15 cellular contexts compared by ENCODE assay signal in the genomic region with DNA sequence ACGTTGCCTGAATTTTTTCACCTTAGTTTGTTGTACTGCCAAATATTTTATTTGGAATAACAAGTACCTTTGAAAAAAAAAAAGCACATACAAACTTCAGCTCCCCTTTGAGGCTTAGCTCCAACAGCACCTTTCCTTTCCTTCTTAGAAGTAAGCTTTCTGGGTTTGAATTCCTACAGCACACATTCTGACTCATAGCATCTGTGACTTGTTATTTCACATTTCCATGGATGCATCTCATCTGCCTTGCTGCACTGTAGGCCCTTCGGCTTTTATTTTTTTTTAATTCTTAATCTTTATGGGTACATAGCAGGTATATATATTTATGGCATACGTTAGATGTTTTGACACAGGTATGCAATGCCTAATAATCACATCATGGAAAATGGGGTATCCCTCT. TPM values are rescaled to one million over a fixed set of nuclear protein-coding genes. Genes with fewer than 3 reads are reported as not detected.
DNase-seq lines count a peak whose midpoint lies in the region; ATAC-seq, FAIRE-seq and TF ChIP-seq lines count a peak whose summit lies in the region.
"Had no signal": no experiment of that assay in that cellular context is flagged by ENCODE, and none has a peak within 500 bp of the region (broad histone marks: within the 10 kb centered on the region; RNA-seq: fewer than 3 reads in every experiment).

No MANE protein-coding gene starts in this region.

- H4K20me1 ChIP-seq in GM23248 (ENCODE audit: insufficient read depth) = no peaks in the 10 kb centered on the region; the same call in 1 of the 2 replicates

- H3K27me3 ChIP-seq in GM23248 (replicated peaks; ENCODE audit: insufficient read depth) (no peaks in the 10 kb centered on the region), foreskin keratinocyte (no peaks in the 10 kb centered on the region), suprapubic skin (no peaks in the 10 kb centered on the region), pancreas (no peaks in the 10 kb centered on the region)

- no peak for TF ChIP-seq CTCF in astrocyte of the spinal cord (IDR thresholded peaks at IDR 0.05; ENCODE audit: low read depth, low read length)
- no peak for TF ChIP-seq CTCF in foreskin keratinocyte (conservative IDR thresholded peaks at IDR 0.05)
- no peak for TF ChIP-seq CTCF in suprapubic skin (IDR thresholded peaks at IDR 0.05)
- TF ChIP-seq CTCF in pancreas (IDR thresholded peaks at IDR 0.05) = no peak

- H3K9ac ChIP-seq in GM23248 = peak overlapping the region; percentile 70
- H3K9ac ChIP-seq: BLaER1 treated with 17β-estradiol and CSF1 and Interleukin-3, amounts not matched to agents 10 nM and 100 nM had no signal

- peaks cover 54% of the 10 kb centered on the region for H3F3A ChIP-seq in GM23248 (ENCODE audit: insufficient read depth)

- FAIRE-seq in pancreas (lab: Jason Lieb, UNC) = no peak

- WGBS in GM23248 (ENCODE audit: low coverage in 1 of 2, low lambda C conversion rate in 2 of 2, missing lambda C conversion rate in 2 of 2), 2 experiments = 7% methylated on average over 3 of the region's 3 CpGs
- WGBS in suprapubic skin = 40% methylated on average over 3 of the region's 3 CpGs
- WGBS in pancreas, 2 donors = 84 to 85% methylated on average over 3 of the region's 3 CpGs

- intact Hi-C loops in pancreas (cut with DNase I) = no loop called here

- H3K4me3 ChIP-seq in GM23248 (no peak overlapping the region), astrocyte of the spinal cord (ENCODE audit: low read depth, low read length) (no peak overlapping the region), suprapubic skin (no peak overlapping the region), pancreas (no peak overlapping the region)
- H3K4me3 ChIP-seq: BLaER1 treated with 17β-estradiol and CSF1 and Interleukin-3, amounts not matched to agents 10 nM and 100 nM had no signal

- no peak for TF ChIP-seq EP300 in suprapubic skin (IDR thresholded peaks at IDR 0.05)

- TF ChIP-seq POLR2A in suprapubic skin (IDR thresholded peaks at IDR 0.05) = no peak

- peaks cover 100% of the 10 kb centered on the region for H3K79me2 ChIP-seq in GM23248 (ENCODE audit: insufficient read depth)

- H3K9me3 ChIP-seq in GM23248 (ENCODE audit: low read depth) = no peaks in the 10 kb centered on the region
- no peaks in the 10 kb centered on the region for H3K9me3 ChIP-seq in suprapubic skin
- no peaks in the 10 kb centered on the region for H3K9me3 ChIP-seq in pancreas
- H3K9me3 ChIP-seq: BLaER1 treated with 17β-estradiol and CSF1 and Interleukin-3, amounts not matched to agents 10 nM and 100 nM had no signal

- no peak overlapping the region for H3K4me2 ChIP-seq in GM23248 (ENCODE audit: unreplicated experiment)

- H3K27ac ChIP-seq in GM23248 = peak overlapping the region; percentile 82
- no peak overlapping the region for H3K27ac ChIP-seq in foreskin keratinocyte
- peak overlapping the region; percentile 51 for H3K27ac ChIP-seq in suprapubic skin
- no peak overlapping the region for H3K27ac ChIP-seq in pancreas
- H3K27ac ChIP-seq: BLaER1 treated with 17β-estradiol and CSF1 and Interleukin-3, amounts not matched to agents 10 nM and 100 nM; HL-60 had no signal

- in situ Hi-C loops in GM23248 (cut with MboI) (no loop called here), astrocyte of the spinal cord (cut with HindIII; ENCODE audit: low sequenced_read_pairs) (no loop called here)

- ATAC-seq in foreskin keratinocyte = peak; percentile 51
- ATAC-seq in pancreas = no peak
- ATAC-seq in HG03025 (IDR thresholded peaks at IDR 0.05; ENCODE audit: low FRiP score, unreplicated experiment) = no peak
- ATAC-seq in HG03469 (IDR thresholded peaks at IDR 0.05; ENCODE audit: unreplicated experiment) = no peak
- ATAC-seq: activated CD4-positive, CD25-positive, alpha-beta regulatory T cell treated with anti-CD3 and anti-CD28 coated beads, Interleukin-2, amount 50 U/mL, for 24 hours; HCT116 had no signal

- H3K36me3 ChIP-seq in GM23248 (ENCODE audit: low read depth) (peaks cover 41% of the 10 kb centered on the region), suprapubic skin (peaks cover 46% of the 10 kb centered on the region), pancreas (peaks cover 0 to 10% (median 0%) of the 10 kb centered on the region in 3 donors)

- H3K4me1 ChIP-seq in GM23248 (ENCODE audit: insufficient read depth) (peaks cover 49% of the 10 kb centered on the region), foreskin keratinocyte (peaks cover 10% of the 10 kb centered on the region), suprapubic skin (peaks cover 79% of the 10 kb centered on the region), pancreas (peaks cover 0 to 8% (median 6%) of the 10 kb centered on the region in 3 donors)

- no peaks in the 10 kb centered on the region for H3K9me2 ChIP-seq in GM23248 (ENCODE audit: insufficient read depth)

- no peak overlapping the region for H2AFZ ChIP-seq in GM23248

- DNase-seq in GM23248 = peak; percentile 88
- peak; percentile 68 for DNase-seq in astrocyte of the spinal cord (ENCODE audit: low read depth, low spot score)
- peak in 1 of 2 donors; percentile 48 for DNase-seq in foreskin keratinocyte
- no peak for DNase-seq in suprapubic skin (ENCODE audit: low spot score in 2 of 2)
- DNase-seq in pancreas = no peak
- no peak for DNase-seq in MV-4-11 (lab: John Stamatoyannopoulos, UW)
- DNase-seq: activated naive CD4-positive, alpha-beta T cell treated with anti-CD3 and anti-CD28 coated beads for 36 hours; NCI-H1436; occipital lobe had no signal

RNA-seq across cellular contexts. Expression of a gene that starts 7.2 kb away (rescaled TPM):
- 297 and 363 TPM in 2 replicates for total RNA-seq in GM23248 (2014; rRNA removed; shearing (Covaris generic))
- polyA plus RNA-seq in GM23248 (2016; fragmentation: Nextera tagmentation; extraction: Ambion mirVana) (541 and 553 TPM in 2 replicates), foreskin keratinocyte (216 and 249 TPM in 2 replicates), pancreas (10 to 100 TPM; 53.1 to 74.7 TPM)
- total RNA-seq in foreskin keratinocyte (141 and 152 TPM in 2 replicates), suprapubic skin (100 to 1,000 TPM; 448 to 713 (median 594) TPM), pancreas (10 to 100 TPM; 22.6 to 77.8 (median 40.6) TPM)

RNA-seq across cellular contexts. Expression of a gene that starts 55.1 kb away (rescaled TPM):
- 11.0 and 13.5 TPM in 2 replicates for total RNA-seq in GM23248 (2014; rRNA removed; shearing (Covaris generic))
- polyA plus RNA-seq in GM23248 (2016; fragmentation: Nextera tagmentation; extraction: Ambion mirVana) (15.5 and 17.8 TPM in 2 replicates), foreskin keratinocyte (15.9 and 25.0 TPM in 2 replicates), pancreas (not detected)
- total RNA-seq in foreskin keratinocyte (41.5 and 56.0 TPM in 2 replicates), suprapubic skin (1 to 10 TPM in 3 of 4 donors, under 1 TPM in 1; 0.72 to 2.6 (median 1.9) TPM), pancreas (under 1 TPM in 4 of 6 donors, not detected in 2; 0.12 to 0.90 (median 0.47) TPM)

Comparison
In these comparisons a context has a peak if more than half of its experiments do, and no peak if none do; other contexts are left out.
1. DNase-seq: peak in GM23248 (single experiment) and astrocyte of the spinal cord (single experiment); none in suprapubic skin (0 of 2), pancreas (0 of 6) and MV-4-11 (single experiment).
2. H3K27ac ChIP-seq: peak in GM23248 (single experiment) and suprapubic skin (single experiment); none in foreskin keratinocyte (single experiment) and pancreas (0 of 4).